In the genomic region with DNA sequence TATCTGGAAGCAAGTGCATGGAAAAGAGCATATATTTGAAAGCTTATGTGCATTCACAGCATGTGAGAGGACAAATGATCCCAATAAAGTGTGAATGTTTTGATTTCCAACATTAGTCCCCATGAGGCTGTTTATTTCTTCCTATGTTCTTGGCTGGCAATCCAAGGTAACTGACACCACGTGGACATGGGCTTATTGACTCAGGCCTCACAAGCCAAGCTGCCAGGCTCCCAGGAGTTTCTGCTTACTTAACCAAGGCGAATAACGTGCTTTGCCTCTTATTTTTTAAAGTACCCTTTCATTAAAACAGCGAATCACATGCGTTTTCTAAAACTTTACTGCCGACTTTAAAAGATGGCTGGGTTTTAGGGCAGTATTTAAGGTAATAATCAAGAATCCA, we compare ENCODE assay signal across 17 cellular contexts.
DNase-seq lines count a peak whose midpoint lies in the region; ATAC-seq, FAIRE-seq and TF ChIP-seq lines count a peak whose summit lies in the region.
"Had no signal": no experiment of that assay in that cellular context is flagged by ENCODE, and none has a peak within 500 bp of the region (broad histone marks: within the 10 kb centered on the region; RNA-seq: fewer than 3 reads in every experiment).

No MANE protein-coding gene starts in this region.

- ATAC-seq in pancreas (peak; percentile 94 to 99 (median 98)), HG03342 (IDR thresholded peaks at IDR 0.05; ENCODE audit: unreplicated experiment) (no peak)

- FAIRE-seq in pancreas (lab: Jason Lieb, UNC) = no peak
- FAIRE-seq: G401.6, GM12891 had no signal

- H3K9me3 ChIP-seq in pancreas = no peaks in the 10 kb centered on the region
- H3K9me3 ChIP-seq: HAP-1 had no signal

- intact Hi-C loops in pancreas (cut with DNase I) = no loop called here

- WGBS in pancreas, 2 donors = 34 to 35% methylated on average over 6 of the region's 6 CpGs

- H3K36me3 ChIP-seq in pancreas = no peaks in the 10 kb centered on the region
- H3K36me3 ChIP-seq: HAP-1 had no signal

- DNase-seq in DMS 273 (lab: John Stamatoyannopoulos, UW; ENCODE audit: unreplicated experiment) (peak; percentile 44), DMS 273 treated with DMSO at 0.1 percent for 48 hours (lab: John Stamatoyannopoulos, UW) (no peak), LNCaP clone FGC (ENCODE audit: low read depth) (peak; percentile 68), pancreas (peak in 5 of 6 donors; percentile 70 to 83 (median 77)), NCI-H82 (lab: John Stamatoyannopoulos, UW) (no peak)
- no peak for DNase-seq in activated T-cell treated with anti-CD3 and anti-CD28 coated beads, Interleukin-2, amount 50 U/mL, for 48 hours
- DNase-seq: CD8-positive, alpha-beta memory T cell; DMS79; EL; GOT3; IMR-90 had no signal

- no peak overlapping the region for H3K4me3 ChIP-seq in LNCaP clone FGC (ENCODE audit: low read depth, low read length)
- H3K4me3 ChIP-seq in pancreas = no peak overlapping the region
- H3K4me3 ChIP-seq: HAP-1 had no signal

- peaks cover 8 to 18% (median 14%) of the 10 kb centered on the region in 3 donors for H3K4me1 ChIP-seq in pancreas
- H3K4me1 ChIP-seq: HAP-1 had no signal

- no peaks in the 10 kb centered on the region for H3K27me3 ChIP-seq in pancreas

- H3K27ac ChIP-seq in C4-2B (no peak overlapping the region), pancreas (peak overlapping the region in 3 of 4 donors; percentile 49 to 59 (median 57))
- H3K27ac ChIP-seq: 22Rv1 had no signal

- TF ChIP-seq CTCF in C4-2B (conservative IDR thresholded peaks at IDR 0.05) (0 out of 2 replicates have a peak, but pooled peaks have one; percentile 0), LNCaP clone FGC (IDR thresholded peaks at IDR 0.05; ENCODE audit: control insufficient read depth, extremely low read depth, insufficient read depth) (no peak), pancreas (IDR thresholded peaks at IDR 0.05) (no peak)

Comparison
In these comparisons a context has a peak if more than half of its experiments do, and no peak if none do; other contexts are left out.
1. DNase-seq: peak in DMS 273 (single experiment), LNCaP clone FGC (single experiment) and pancreas (5 of 6); none in DMS 273 treated with DMSO at 0.1 percent for 48 hours (single experiment), NCI-H82 (single experiment) and activated T-cell treated with anti-CD3 and anti-CD28 coated beads, Interleukin-2, amount 50 U/mL, for 48 hours (0 of 2).